ENCODE assay signal across 1 cellular context in the genomic region with DNA sequence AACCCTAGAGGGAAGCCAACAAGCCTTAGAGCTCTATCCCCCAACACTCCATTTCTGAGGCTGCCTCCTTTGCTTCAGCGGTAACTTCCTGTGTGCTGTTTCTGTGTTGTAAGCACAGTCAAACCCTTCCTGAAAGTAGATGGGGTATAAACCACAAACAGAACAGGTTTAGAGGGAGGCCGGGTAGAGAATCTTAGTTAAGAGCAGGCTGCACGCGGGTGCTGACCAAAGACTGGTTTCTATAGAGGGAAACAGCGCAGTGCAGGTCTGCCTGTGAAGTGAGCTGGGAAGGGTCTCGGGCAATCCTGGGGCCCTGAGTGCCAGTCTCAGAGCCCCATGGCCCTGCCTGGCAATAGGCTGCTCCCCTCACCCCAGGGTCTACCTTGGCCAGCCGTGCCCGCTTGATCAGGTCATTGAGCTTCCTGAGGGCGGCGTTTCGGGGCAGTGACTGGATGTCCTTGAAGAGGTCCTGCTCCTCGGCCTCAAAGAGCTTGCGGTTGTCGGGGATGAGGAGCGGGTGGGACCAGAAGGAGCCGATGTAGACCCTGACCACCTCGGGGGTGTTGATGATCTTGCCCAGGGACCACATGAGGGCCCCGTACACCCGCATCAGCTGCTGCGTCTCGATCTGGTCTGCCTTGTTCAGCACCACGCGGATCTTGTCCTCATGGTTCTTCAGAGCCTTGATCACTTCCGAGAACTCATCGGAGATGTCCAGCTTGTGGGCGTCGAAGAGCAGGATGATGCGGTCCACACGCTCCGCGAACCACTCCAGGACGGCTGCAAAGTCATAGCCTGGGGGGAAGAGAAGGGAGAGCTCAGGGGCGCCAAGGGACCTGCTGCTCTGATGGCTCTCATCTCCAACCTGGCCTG.
TF ChIP-seq lines count a peak whose summit lies in the region.

No MANE protein-coding gene starts in this region.

TF ChIP-seq in WTC11, 78 proteins besides CTCF, POLR2A, EP300 and RAD21 (continued from another document):
- TF ChIP-seq, protein P1, sequence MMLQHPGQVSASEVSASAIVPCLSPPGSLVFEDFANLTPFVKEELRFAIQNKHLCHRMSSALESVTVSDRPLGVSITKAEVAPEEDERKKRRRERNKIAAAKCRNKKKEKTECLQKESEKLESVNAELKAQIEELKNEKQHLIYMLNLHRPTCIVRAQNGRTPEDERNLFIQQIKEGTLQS (CRISPR knock-in tag; conservative IDR thresholded peaks at IDR 0.05) = no peak
- TF ChIP-seq, protein P2, sequence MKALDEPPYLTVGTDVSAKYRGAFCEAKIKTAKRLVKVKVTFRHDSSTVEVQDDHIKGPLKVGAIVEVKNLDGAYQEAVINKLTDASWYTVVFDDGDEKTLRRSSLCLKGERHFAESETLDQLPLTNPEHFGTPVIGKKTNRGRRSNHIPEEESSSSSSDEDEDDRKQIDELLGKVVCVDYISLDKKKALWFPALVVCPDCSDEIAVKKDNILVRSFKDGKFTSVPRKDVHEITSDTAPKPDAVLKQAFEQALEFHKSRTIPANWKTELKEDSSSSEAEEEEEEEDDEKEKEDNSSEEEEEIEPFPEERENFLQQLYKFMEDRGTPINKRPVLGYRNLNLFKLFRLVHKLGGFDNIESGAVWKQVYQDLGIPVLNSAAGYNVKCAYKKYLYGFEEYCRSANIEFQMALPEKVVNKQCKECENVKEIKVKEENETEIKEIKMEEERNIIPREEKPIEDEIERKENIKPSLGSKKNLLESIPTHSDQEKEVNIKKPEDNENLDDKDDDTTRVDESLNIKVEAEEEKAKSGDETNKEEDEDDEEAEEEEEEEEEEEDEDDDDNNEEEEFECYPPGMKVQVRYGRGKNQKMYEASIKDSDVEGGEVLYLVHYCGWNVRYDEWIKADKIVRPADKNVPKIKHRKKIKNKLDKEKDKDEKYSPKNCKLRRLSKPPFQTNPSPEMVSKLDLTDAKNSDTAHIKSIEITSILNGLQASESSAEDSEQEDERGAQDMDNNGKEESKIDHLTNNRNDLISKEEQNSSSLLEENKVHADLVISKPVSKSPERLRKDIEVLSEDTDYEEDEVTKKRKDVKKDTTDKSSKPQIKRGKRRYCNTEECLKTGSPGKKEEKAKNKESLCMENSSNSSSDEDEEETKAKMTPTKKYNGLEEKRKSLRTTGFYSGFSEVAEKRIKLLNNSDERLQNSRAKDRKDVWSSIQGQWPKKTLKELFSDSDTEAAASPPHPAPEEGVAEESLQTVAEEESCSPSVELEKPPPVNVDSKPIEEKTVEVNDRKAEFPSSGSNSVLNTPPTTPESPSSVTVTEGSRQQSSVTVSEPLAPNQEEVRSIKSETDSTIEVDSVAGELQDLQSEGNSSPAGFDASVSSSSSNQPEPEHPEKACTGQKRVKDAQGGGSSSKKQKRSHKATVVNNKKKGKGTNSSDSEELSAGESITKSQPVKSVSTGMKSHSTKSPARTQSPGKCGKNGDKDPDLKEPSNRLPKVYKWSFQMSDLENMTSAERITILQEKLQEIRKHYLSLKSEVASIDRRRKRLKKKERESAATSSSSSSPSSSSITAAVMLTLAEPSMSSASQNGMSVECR (CRISPR knock-in tag; IDR thresholded peaks at IDR 0.05; ENCODE audit: borderline replicate concordance) = no peak
- TF ChIP-seq NFATC4 (CRISPR knock-in tag; IDR thresholded peaks at IDR 0.05) (no peak), PRDM15 (CRISPR knock-in tag; IDR thresholded peaks at IDR 0.05) (no peak)
- TF ChIP-seq, protein P3, sequence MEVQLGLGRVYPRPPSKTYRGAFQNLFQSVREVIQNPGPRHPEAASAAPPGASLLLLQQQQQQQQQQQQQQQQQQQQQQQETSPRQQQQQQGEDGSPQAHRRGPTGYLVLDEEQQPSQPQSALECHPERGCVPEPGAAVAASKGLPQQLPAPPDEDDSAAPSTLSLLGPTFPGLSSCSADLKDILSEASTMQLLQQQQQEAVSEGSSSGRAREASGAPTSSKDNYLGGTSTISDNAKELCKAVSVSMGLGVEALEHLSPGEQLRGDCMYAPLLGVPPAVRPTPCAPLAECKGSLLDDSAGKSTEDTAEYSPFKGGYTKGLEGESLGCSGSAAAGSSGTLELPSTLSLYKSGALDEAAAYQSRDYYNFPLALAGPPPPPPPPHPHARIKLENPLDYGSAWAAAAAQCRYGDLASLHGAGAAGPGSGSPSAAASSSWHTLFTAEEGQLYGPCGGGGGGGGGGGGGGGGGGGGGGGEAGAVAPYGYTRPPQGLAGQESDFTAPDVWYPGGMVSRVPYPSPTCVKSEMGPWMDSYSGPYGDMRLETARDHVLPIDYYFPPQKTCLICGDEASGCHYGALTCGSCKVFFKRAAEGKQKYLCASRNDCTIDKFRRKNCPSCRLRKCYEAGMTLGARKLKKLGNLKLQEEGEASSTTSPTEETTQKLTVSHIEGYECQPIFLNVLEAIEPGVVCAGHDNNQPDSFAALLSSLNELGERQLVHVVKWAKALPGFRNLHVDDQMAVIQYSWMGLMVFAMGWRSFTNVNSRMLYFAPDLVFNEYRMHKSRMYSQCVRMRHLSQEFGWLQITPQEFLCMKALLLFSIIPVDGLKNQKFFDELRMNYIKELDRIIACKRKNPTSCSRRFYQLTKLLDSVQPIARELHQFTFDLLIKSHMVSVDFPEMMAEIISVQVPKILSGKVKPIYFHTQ (CRISPR knock-in tag; IDR thresholded peaks at IDR 0.05) = no peak
